In the genomic region with DNA sequence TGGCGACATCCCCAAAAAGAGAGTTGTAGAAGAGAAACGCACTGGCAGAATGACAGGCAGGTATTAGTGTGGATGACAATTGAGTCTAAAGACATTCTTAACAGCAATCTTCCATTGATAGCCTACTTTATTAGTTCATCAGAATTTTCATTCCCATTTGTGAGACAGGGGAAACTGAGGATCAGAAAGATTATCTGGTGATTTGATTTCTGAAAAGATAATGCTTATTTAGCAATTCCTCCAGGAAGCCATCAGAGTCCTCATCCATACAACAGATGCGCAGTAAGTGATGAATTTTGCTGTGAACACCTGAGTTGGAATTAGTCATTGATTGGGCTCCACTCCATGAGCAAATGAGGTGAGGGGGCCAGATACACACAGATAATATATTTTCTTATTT, we compare ENCODE assay signal across 28 cellular contexts. TPM values are rescaled to one million over a fixed set of nuclear protein-coding genes. Genes with fewer than 3 reads are reported as not detected.
A peak's percentile ranks its signal among the peaks of the same experiment; 100 is the strongest.
DNase-seq lines count a peak whose midpoint lies in the region; ATAC-seq, FAIRE-seq and TF ChIP-seq lines count a peak whose summit lies in the region.
"Had no signal": no experiment of that assay in that cellular context is flagged by ENCODE, and none has a peak within 500 bp of the region (broad histone marks: within the 10 kb centered on the region; RNA-seq: fewer than 3 reads in every experiment).

No MANE protein-coding gene starts in this region.

- dilution Hi-C loops in IMR-90 (cut with HindIII; ENCODE audit: low sequenced_read_pairs, unreplicated experiment) = no loop called here

- no peaks in the 10 kb centered on the region for H3K9me3 Mint-ChIP-seq in HFFc6
- H3K9me3 Mint-ChIP-seq: CD4-positive, CD25-positive, alpha-beta regulatory T cell had no signal

- H3K4me1 ChIP-seq in HepG2 (ENCODE audit: insufficient read depth, low read length) (peaks cover 15% of the 10 kb centered on the region), right lobe of liver (no peaks in the 10 kb centered on the region), IMR-90 (ENCODE audit: control insufficient read depth, insufficient read depth, low read length) (peaks cover 6% of the 10 kb centered on the region), K562 (replicated peaks in 1 of 2; ENCODE audit: control insufficient read depth in 2 of 2, insufficient read depth in 2 of 2, low read length in 2 of 2) (peaks cover 23 to 59% of the 10 kb centered on the region in 2 experiments), neutrophil (ENCODE audit: control insufficient read depth in 1 of 2, insufficient read depth in 1 of 2, low read depth in 1 of 2, low read length in 1 of 2) (peaks cover 32 to 37% of the 10 kb centered on the region in 2 experiments), GM23248 (ENCODE audit: insufficient read depth) (peaks cover 7% of the 10 kb centered on the region)

- TF ChIP-seq EP300 in HepG2 (IDR thresholded peaks at IDR 0.05; ENCODE audit: low read depth in 2 of 2, low read length in 2 of 2) = no peak
- TF ChIP-seq EP300 in HepG2 (CRISPR knock-in tag; IDR thresholded peaks at IDR 0.05; ENCODE audit: borderline replicate concordance) = no peak
- no peak for TF ChIP-seq EP300 in K562 (IDR thresholded peaks at IDR 0.05; ENCODE audit: low read length)

- H3K4me2 ChIP-seq in HepG2 (ENCODE audit: low read depth, low read length) (no peak overlapping the region), IMR-90 (ENCODE audit: low read depth, low read length) (no peak overlapping the region), K562 (ENCODE audit: insufficient read depth, low read length) (no peak overlapping the region), GM23248 (ENCODE audit: unreplicated experiment) (no peak overlapping the region)
- H3K4me2 ChIP-seq: BLaER1 had no signal

- no peak for TF ChIP-seq CTCF in HepG2 (CRISPR knock-in tag; IDR thresholded peaks at IDR 0.05)
- TF ChIP-seq CTCF in right lobe of liver (IDR thresholded peaks at IDR 0.05) = no peak
- TF ChIP-seq CTCF in IMR-90 (conservative IDR thresholded peaks at IDR 0.05; ENCODE audit: low read depth, low read length) = no peak
- TF ChIP-seq CTCF in K562 (IDR thresholded peaks at IDR 0.05 in 2 of 3, conservative IDR thresholded peaks at IDR 0.05 in 1 of 3; ENCODE audit: insufficient read depth in 2 of 3, low read depth in 1 of 3, low read length in 3 of 3) = no peak
- no peak for TF ChIP-seq CTCF in neutrophil (IDR thresholded peaks at IDR 0.05)
- TF ChIP-seq CTCF in HFFc6 (IDR thresholded peaks at IDR 0.05) = no peak

- peaks cover 31% of the 10 kb centered on the region for H3K4me1 Mint-ChIP-seq in HFFc6 (ENCODE audit: low read depth)
- H3K4me1 Mint-ChIP-seq: CD4-positive, CD25-positive, alpha-beta regulatory T cell; CD8-positive, alpha-beta memory T cell had no signal

- H4K91ac ChIP-seq in IMR-90 (ENCODE audit: insufficient read depth, low read depth, low read length) = no peak overlapping the region

- intact Hi-C loops in HepG2 (cut with micrococcal nuclease; ENCODE audit: unreplicated experiment) (no loop called here), right lobe of liver (cut with DNase I) (no loop called here), IMR-90 (cut with micrococcal nuclease) (no loop called here), K562 (cut with micrococcal nuclease) (loop anchor here (10.0 kb wide), 2 partner anchors 152 to 258 kb away; a partner anchor contains a TSS), left colon (cut with DNase I, micrococcal nuclease) (no loop called here)

- CTCF ChIA-PET in HepG2 (lab: Yijun Ruan, JAX; ENCODE audit: low intra/inter-chr PET ratio, low total read pairs) (no interaction called here), IMR-90 (lab: Yijun Ruan, JAX) (no interaction called here), K562 (lab: Yijun Ruan, JAX; ENCODE audit: low intra/inter-chr PET ratio) (no interaction called here)

- no peak overlapping the region for H2AK5ac ChIP-seq in IMR-90 (ENCODE audit: low read depth, low read length)

- H3K4me3 ChIP-seq in HepG2 (replicated peaks in 1 of 3; ENCODE audit: insufficient read depth in 1 of 3, low read depth in 2 of 3, low read length in 3 of 3) (no peak overlapping the region), right lobe of liver (no peak overlapping the region), IMR-90 (ENCODE audit: insufficient read depth, low read depth, low read length) (no peak overlapping the region), K562 (no peak overlapping the region), neutrophil (ENCODE audit: low read depth in 1 of 2, low read length in 1 of 2) (no peak overlapping the region), GM23248 (no peak overlapping the region)
- H3K4me3 ChIP-seq: BLaER1, GM12878 had no signal

- H2BK20ac ChIP-seq in IMR-90 (ENCODE audit: low read depth, low read length) = no peak overlapping the region

- no peak overlapping the region for H2BK120ac ChIP-seq in IMR-90 (ENCODE audit: low read depth, low read length)

- no peak overlapping the region for H3K27ac Mint-ChIP-seq in HFFc6
- H3K27ac Mint-ChIP-seq: CD4-positive, alpha-beta memory T cell; CD4-positive, CD25-positive, alpha-beta regulatory T cell; CD8-positive, alpha-beta memory T cell had no signal

- H3K27ac ChIP-seq in HepG2 (ENCODE audit: extremely low read length, insufficient read depth, low read length) = no peak overlapping the region
- no peak overlapping the region for H3K27ac ChIP-seq in right lobe of liver
- H3K27ac ChIP-seq in IMR-90 (ENCODE audit: insufficient read depth, low read length) = no peak overlapping the region
- H3K27ac ChIP-seq in K562 (ENCODE audit: extremely low read depth, low read depth, low read length) = no peak overlapping the region
- peak overlapping the region; percentile 72 for H3K27ac ChIP-seq in neutrophil
- H3K27ac ChIP-seq in GM23248 = no peak overlapping the region
- H3K27ac ChIP-seq: 22Rv1, BLaER1 had no signal

- H2BK5ac ChIP-seq in IMR-90 (ENCODE audit: low read depth, low read length, poor library complexity, severe bottlenecking) = no peak overlapping the region

- H3K9me3 ChIP-seq in HepG2 (ENCODE audit: low read length) (no peaks in the 10 kb centered on the region), right lobe of liver (no peaks in the 10 kb centered on the region), IMR-90 (ENCODE audit: control insufficient read depth, insufficient read depth, low read length) (peaks cover 2% of the 10 kb centered on the region; the same call in 1 of the 2 replicates), K562 (replicated peaks; ENCODE audit: control insufficient read depth, insufficient read depth, low read depth, low read length) (no peaks in the 10 kb centered on the region), neutrophil (no peaks in the 10 kb centered on the region), GM23248 (ENCODE audit: low read depth) (no peaks in the 10 kb centered on the region)
- H3K9me3 ChIP-seq: BE2C, BLaER1 had no signal

- H3K79me1 ChIP-seq in IMR-90 (ENCODE audit: low read depth in 1 of 2, low read length in 2 of 2) = no peaks in the 10 kb centered on the region

- H3K18ac ChIP-seq in IMR-90 (ENCODE audit: low read depth, low read length) = no peak overlapping the region

- POLR2A ChIA-PET in HepG2 (lab: Yijun Ruan, JAX) (no interaction called here), IMR-90 (lab: Charles Lee; ENCODE audit: unreplicated experiment) (no interaction called here), K562 (lab: Yijun Ruan, JAX) (interaction anchor here (0.7 kb wide), 1 partner anchor 11 kb away, joined by 4 read pairs; no protein-coding TSS in a partner anchor)

- TF ChIP-seq POLR2A in HepG2 (IDR thresholded peaks at IDR 0.05; ENCODE audit: insufficient read depth in 1 of 2, low read depth in 2 of 2, low read length in 2 of 2) (no peak), right lobe of liver (IDR thresholded peaks at IDR 0.05) (no peak), IMR-90 (IDR thresholded peaks at IDR 0.05; ENCODE audit: low read depth, low read length) (no peak), K562 (conservative IDR thresholded peaks at IDR 0.05) (no peak)

- no peak for FAIRE-seq in HepG2 (lab: Jason Lieb, UNC)
- FAIRE-seq in K562 (lab: Jason Lieb, UNC) = no peak
- FAIRE-seq: GM12878, GM12892, GM18507 had no signal

- no peak overlapping the region for H3K56ac ChIP-seq in IMR-90 (ENCODE audit: extremely low read depth, insufficient read depth, low read length)

- H2AK9ac ChIP-seq in IMR-90 (replicated peaks; ENCODE audit: low read depth, low read length, poor library complexity) = no peak overlapping the region

- H3K36me3 ChIP-seq in HepG2 (replicated peaks in 1 of 2; ENCODE audit: control insufficient read depth in 1 of 2, insufficient read depth in 2 of 2, low read length in 2 of 2) = no peaks in the 10 kb centered on the region
- no peaks in the 10 kb centered on the region for H3K36me3 ChIP-seq in right lobe of liver
- H3K36me3 ChIP-seq in IMR-90 (ENCODE audit: control insufficient read depth, insufficient read depth, low read length) = no peaks in the 10 kb centered on the region
- H3K36me3 ChIP-seq in K562 (ENCODE audit: control insufficient read depth, insufficient read depth, low read length) = no peaks in the 10 kb centered on the region
- no peaks in the 10 kb centered on the region for H3K36me3 ChIP-seq in neutrophil
- H3K36me3 ChIP-seq in GM23248 (ENCODE audit: low read depth) = no peaks in the 10 kb centered on the region
- H3K36me3 ChIP-seq: BE2C, BLaER1 had no signal

- BruUV-seq in HepG2 (replicated peaks; lab: Mats Ljungman, UMichigan) (no TSS peak), IMR-90 (replicated peaks; lab: Mats Ljungman, UMichigan) (no TSS peak), K562 (replicated peaks; lab: Mats Ljungman, UMichigan) (no TSS peak)

- TF ChIP-seq RAD21 in HepG2 (CRISPR knock-in tag; IDR thresholded peaks at IDR 0.05) (no peak), IMR-90 (IDR thresholded peaks at IDR 0.05; ENCODE audit: low read length) (no peak), K562 (CRISPR knock-in tag; conservative IDR thresholded peaks at IDR 0.05 in 1 of 2, IDR thresholded peaks at IDR 0.05 in 1 of 2) (no peak)

- no peak overlapping the region for H3K4ac ChIP-seq in IMR-90 (ENCODE audit: low read depth, low read length)

- H4K20me1 ChIP-seq in HepG2 (ENCODE audit: insufficient read depth, low read length) (no peaks in the 10 kb centered on the region), IMR-90 (ENCODE audit: insufficient read depth, low read length) (no peaks in the 10 kb centered on the region), K562 (replicated peaks; ENCODE audit: control insufficient read depth, insufficient read depth, low read length) (no peaks in the 10 kb centered on the region), GM23248 (ENCODE audit: insufficient read depth) (no peaks in the 10 kb centered on the region)
- H4K20me1 ChIP-seq: BLaER1 had no signal

- H3K9ac ChIP-seq in HepG2 (ENCODE audit: insufficient read depth, low read depth, low read length) = no peak overlapping the region
- no peak overlapping the region for H3K9ac ChIP-seq in IMR-90 (ENCODE audit: low read depth, low read length)
- no peak overlapping the region for H3K9ac ChIP-seq in K562 (ENCODE audit: insufficient read depth in 1 of 2, low read depth in 2 of 2, low read length in 2 of 2)
- no peak overlapping the region for H3K9ac ChIP-seq in GM23248
- H3K9ac ChIP-seq: BLaER1 had no signal

- no peak overlapping the region for H4K8ac ChIP-seq in IMR-90 (ENCODE audit: low read depth in 2 of 2, low read length in 2 of 2)

- H3K9me1 ChIP-seq in IMR-90 (ENCODE audit: insufficient read depth, low read length) (peaks cover 7% of the 10 kb centered on the region; the same call in 1 of the 2 replicates), K562 (ENCODE audit: control insufficient read depth, insufficient read depth, low read length) (no peaks in the 10 kb centered on the region)

- 94% methylated on average over 3 of the region's 3 CpGs for WGBS in HepG2 (ENCODE audit: low lambda C conversion rate)
- WGBS in right lobe of liver (ENCODE audit: insufficient coverage, low coverage, low lambda C conversion rate, missing lambda C conversion rate) = 89% methylated on average over 2 of the region's 3 CpGs
- WGBS in IMR-90 (ENCODE audit: extremely low coverage in 2 of 2, insufficient read length in 1 of 2), 2 experiments = no CpG with 5 or more reads among the region's 3 CpGs
- 89% methylated on average over 3 of the region's 3 CpGs for WGBS in K562 (ENCODE audit: insufficient coverage, low coverage, missing lambda C conversion rate)
- WGBS in GM23248 (ENCODE audit: low coverage in 1 of 2, low lambda C conversion rate in 2 of 2, missing lambda C conversion rate in 2 of 2), 2 experiments = 87 to 95% methylated on average over 3 of the region's 3 CpGs

- no peak overlapping the region for H2BK15ac ChIP-seq in IMR-90 (ENCODE audit: low read depth, low read length)

- in situ Hi-C loops in HepG2 (cut with HindIII; ENCODE audit: extremely low pct_ligation_motif_present, low pct_unique_long_range_greater_than_20kb) (no loop called here), IMR-90 (cut with MboI; ENCODE audit: low sequenced_read_pairs) (no loop called here), K562 (cut with MboI) (no loop called here), GM23248 (cut with MboI) (no loop called here)

- H3K27me3 ChIP-seq in HepG2 (ENCODE audit: control insufficient read depth in 1 of 2, insufficient read depth in 2 of 2, low read length in 2 of 2) (peaks cover 0 to 12% of the 10 kb centered on the region in 2 experiments; a peak in 3 of 5 replicates), right lobe of liver (no peaks in the 10 kb centered on the region), IMR-90 (ENCODE audit: control insufficient read depth, insufficient read depth, low read length) (no peaks in the 10 kb centered on the region), K562 (ENCODE audit: control insufficient read depth in 2 of 2, insufficient read depth in 2 of 2, low read length in 2 of 2) (peaks cover under 1 to 20% of the 10 kb centered on the region in 2 experiments; a peak in 3 of 5 replicates), neutrophil (no peaks in the 10 kb centered on the region), GM23248 (replicated peaks; ENCODE audit: insufficient read depth) (no peaks in the 10 kb centered on the region)
- H3K27me3 ChIP-seq: BE2C, BLaER1 had no signal

- H4K5ac ChIP-seq in IMR-90 (ENCODE audit: low read depth, low read length) = no peak overlapping the region

- no peaks in the 10 kb centered on the region for H3K9me2 ChIP-seq in GM23248 (ENCODE audit: insufficient read depth)

- H3K4me3 Mint-ChIP-seq in HFFc6 = no peak overlapping the region
- H3K4me3 Mint-ChIP-seq: CD14-positive monocyte; CD4-positive, alpha-beta memory T cell; CD4-positive, CD25-positive, alpha-beta regulatory T cell; CD8-positive, alpha-beta memory T cell had no signal

- no peaks in the 10 kb centered on the region for H3K36me3 Mint-ChIP-seq in HFFc6 (ENCODE audit: low read depth)
- H3K36me3 Mint-ChIP-seq: CD14-positive monocyte; CD4-positive, alpha-beta memory T cell; CD4-positive, CD25-positive, alpha-beta regulatory T cell; CD8-positive, alpha-beta memory T cell had no signal

- no peak overlapping the region for H3K14ac ChIP-seq in IMR-90 (replicated peaks; ENCODE audit: low read depth, low read length)

- DNase-seq in HepG2 (ENCODE audit: low spot score) = no peak
- DNase-seq in right lobe of liver = no peak
- no peak for DNase-seq in IMR-90
- no peak for DNase-seq in K562 (ENCODE audit: extremely low read depth in 1 of 4, low spot score in 3 of 4)
- DNase-seq in GM23248 = no peak
- no peak for DNase-seq in HFFc6
- DNase-seq in left colon = no peak
- DNase-seq: ACHN; BE2C; C1 segment of cervical spinal cord; CD4-positive, alpha-beta memory T cell; CD4-positive, CD25-positive, alpha-beta regulatory T cell; CD8-positive, alpha-beta memory T cell; COR-L47; DMS 273 treated with DMSO at 0.1 percent for 48 hours; DMS153; DMS53; DMS79; DND-41; EL; GDM1 had no signal

- H3K79me2 ChIP-seq in HepG2 (ENCODE audit: insufficient read depth, low read length) = no peaks in the 10 kb centered on the region
- H3K79me2 ChIP-seq in K562 (ENCODE audit: control insufficient read depth, insufficient read depth, low read length) = no peaks in the 10 kb centered on the region
- H3K79me2 ChIP-seq in GM23248 (ENCODE audit: insufficient read depth) = no peaks in the 10 kb centered on the region

- ATAC-seq in HepG2 (no peak), right lobe of liver (no peak), IMR-90 (ENCODE audit: low read depth) (no peak), K562 (no peak), left colon (no peak)

- peaks cover 5% of the 10 kb centered on the region for H3K27me3 Mint-ChIP-seq in HFFc6 (ENCODE audit: insufficient read depth)

- H3F3A ChIP-seq in GM23248 (ENCODE audit: insufficient read depth) = no peaks in the 10 kb centered on the region

- H3K23ac ChIP-seq in IMR-90 (ENCODE audit: low read depth, low read length) = no peak overlapping the region

- no peak overlapping the region for H2AFZ ChIP-seq in HepG2 (ENCODE audit: low read length)
- no peak overlapping the region for H2AFZ ChIP-seq in IMR-90 (replicated peaks; ENCODE audit: low read length, poor library complexity)
- no peak overlapping the region for H2AFZ ChIP-seq in K562 (ENCODE audit: low read depth, low read length)
- no peak overlapping the region for H2AFZ ChIP-seq in GM23248

RNA-seq across cellular contexts. Expression of a gene that starts 57.3 kb away (rescaled TPM):
- total RNA-seq in HepG2 (2016; rRNA removed; fragmentation: Illumina TruSeq; extraction: Trizol) (0.02 TPM in 1 of 2 replicates, not detected in the other), right lobe of liver (1 to 10 TPM in 1 of 6 experiments, under 1 TPM in 5; 0.16 to 1.3 (median 0.29) TPM), IMR-90 (2012; rRNA removed) (2.5 and 2.8 TPM in 2 replicates), K562 (2014; rRNA removed) (0.45 and 0.53 TPM in 2 replicates), K562 (2014; rRNA removed; fragmentation: Illumina TruSeq; extraction: Trizol) (0.38 and 0.40 TPM in 2 replicates), K562 (2015; rRNA removed; fragmentation: Illumina TruSeq; extraction: Trizol) (1.5 TPM in 2 replicates), K562 (2021) (1.3 and 1.7 TPM in 2 replicates), left colon (1 to 10 TPM in 1 of 2 donors, under 1 TPM in 1; 0.61 to 1.8 TPM)
- not detected in 2 replicates for total RNA-seq in HepG2 (2016; cell fraction: cytosol; rRNA removed; fragmentation: Illumina TruSeq; extraction: Trizol; ENCODE audit: low read depth)
- 0.02 and 0.03 TPM in 2 replicates for total RNA-seq in HepG2 (2016; cell fraction: insoluble cytoplasmic fraction; rRNA removed; fragmentation: Illumina TruSeq; extraction: Trizol)
- total RNA-seq in HepG2 (2016; cell fraction: membrane; rRNA removed; fragmentation: Illumina TruSeq; extraction: Trizol) = 0.03 TPM in 1 of 2 replicates, not detected in the other
- total RNA-seq in HepG2 (2016; cell fraction: nucleus; rRNA removed; fragmentation: Illumina TruSeq; extraction: Trizol) = 0.09 TPM in 1 of 2 replicates, not detected in the other
- polyA plus RNA-seq in HepG2 (2011; rRNA removed) (not detected in 2 replicates), IMR-90 (2012; rRNA removed) (3.3 and 3.8 TPM in 2 replicates), K562 (2011; rRNA removed) (0.08 and 0.17 TPM in 2 replicates), K562 (2014; fragmentation: Illumina TruSeq; extraction: Trizol) (0.43 and 0.54 TPM in 2 replicates), K562 (2014; fragmentation: Nextera tagmentation; extraction: Ambion mirVana) (under 1 TPM; 0.10 to 0.17 TPM), K562 (2014; rRNA removed) (0.16 and 0.33 TPM in 2 replicates), GM23248 (2016; fragmentation: Nextera tagmentation; extraction: Ambion mirVana) (0.57 and 0.71 TPM in 2 replicates)
- not detected in 2 replicates for polyA plus RNA-seq in HepG2 (2011; cell fraction: cytosol; rRNA removed)
- polyA plus RNA-seq in HepG2 (2011; cell fraction: nucleus; rRNA removed) = 0.02 and 0.03 TPM in 2 replicates
- polyA plus RNA-seq in HepG2 (2012) = not detected in 2 replicates
- not detected in 2 replicates for polyA plus RNA-seq in HepG2 (2016; cell fraction: cytosol; fragmentation: Illumina TruSeq; extraction: Trizol; ENCODE audit: low read depth)
- not detected in 2 replicates for polyA plus RNA-seq in HepG2 (2016; cell fraction: insoluble cytoplasmic fraction; fragmentation: Illumina TruSeq; extraction: Trizol; ENCODE audit: low read depth)
- polyA plus RNA-seq in HepG2 (2016; cell fraction: membrane; fragmentation: Illumina TruSeq; extraction: Trizol; ENCODE audit: low read depth) = not detected in 2 replicates
- 0.11 TPM in 1 of 2 replicates, not detected in the other for polyA plus RNA-seq in HepG2 (2016; cell fraction: nucleus; fragmentation: Illumina TruSeq; extraction: Trizol; ENCODE audit: insufficient read depth, low read depth)
- 0.02 and 9.0 TPM in 2 replicates for polyA minus RNA-seq in HepG2 (2011; rRNA and poly(A)+ RNA removed; ENCODE audit: low replicate concordance)
- polyA minus RNA-seq in HepG2 (2011; cell fraction: cytosol; rRNA and poly(A)+ RNA removed) = 0.09 TPM in 1 of 2 replicates, not detected in the other
- not detected in 2 replicates for polyA minus RNA-seq in HepG2 (2011; cell fraction: nucleus; rRNA and poly(A)+ RNA removed)
- polyA plus RNA-seq in IMR-90 (2012; cell fraction: cytosol; rRNA removed) = 2.2 and 3.2 TPM in 2 replicates
- 13.5 and 13.8 TPM in 2 replicates for polyA plus RNA-seq in IMR-90 (2012; cell fraction: nucleus; rRNA removed; ENCODE audit: low replicate concordance)
- 1.3 and 1.7 TPM in 2 replicates for total RNA-seq in K562 (2011; cell fraction: chromatin; rRNA removed; ENCODE audit: low replicate concordance)
- 1.5 and 1.6 TPM in 2 replicates for total RNA-seq in K562 (2011; cell fraction: nucleolus; rRNA removed)
- total RNA-seq in K562 (2011; cell fraction: nucleoplasm; rRNA removed) = 1.5 and 1.7 TPM in 2 replicates
- polyA plus RNA-seq in K562 (2011; cell fraction: cytosol; rRNA removed) = 0.15 and 0.21 TPM in 2 replicates
- 0.24 and 0.44 TPM in 2 replicates for polyA plus RNA-seq in K562 (2011; cell fraction: nucleus; rRNA removed)
- polyA plus RNA-seq in K562 (2012) = 1.5 and 3.9 TPM in 2 replicates
- 0.36 and 0.67 TPM in 2 replicates for polyA minus RNA-seq in K562 (2011; rRNA and poly(A)+ RNA removed)
- polyA minus RNA-seq in K562 (2011; cell fraction: cytosol; rRNA and poly(A)+ RNA removed) = 0.36 and 1.2 TPM in 2 replicates
- 0.78 and 0.81 TPM in 2 replicates for polyA minus RNA-seq in K562 (2011; cell fraction: nucleus; rRNA and poly(A)+ RNA removed)
- total RNA-seq in GM23248 (2014; rRNA removed; shearing (Covaris generic)) = 1.5 and 2.4 TPM in 2 replicates
- 10 to 100 TPM in 4 of 6 experiments, 1 to 10 TPM in 2; 6.3 to 13.2 (median 11.9) TPM for total RNA-seq in HFFc6 (2021; fragmentation: NEBNext Ultra II Directional; extraction: Animal tissue kit (Norgen Biotek cat#: 25700))
- polyA plus RNA-seq: CD14-positive monocyte had no signal
